ENCODE assay signal across 13 cellular contexts in the genomic region with DNA sequence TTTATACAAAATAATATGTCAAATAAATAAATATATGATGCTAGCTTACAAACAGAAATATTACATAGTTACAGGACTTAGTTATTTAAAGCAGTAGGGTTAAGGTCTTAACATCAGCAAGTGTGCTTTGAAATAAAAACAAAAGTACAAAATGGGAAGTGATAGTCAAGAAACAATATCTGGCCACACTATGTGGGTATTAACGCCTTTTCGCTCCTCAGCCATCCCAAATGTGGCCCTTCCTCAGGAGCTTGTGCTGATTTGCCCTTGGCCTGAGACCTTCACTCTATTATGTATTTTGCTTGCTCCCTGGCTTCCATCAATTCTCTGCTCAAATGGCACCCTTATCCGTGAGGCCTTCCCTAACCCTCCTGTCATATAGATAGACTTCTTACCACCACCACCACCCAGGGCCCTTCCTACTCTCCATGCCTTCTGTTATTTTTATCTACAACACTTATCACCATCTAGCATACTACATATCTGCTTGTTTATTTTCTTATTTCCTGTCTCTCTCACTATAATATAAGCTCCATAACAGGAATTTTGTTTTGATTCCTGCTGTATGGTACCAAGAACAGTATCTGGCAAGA. TPM values are rescaled to one million over a fixed set of nuclear protein-coding genes. Genes with fewer than 3 reads are reported as not detected.
DNase-seq lines count a peak whose midpoint lies in the region; ATAC-seq and FAIRE-seq lines count a peak whose summit lies in the region.
"Had no signal": no experiment of that assay in that cellular context is flagged by ENCODE, and none has a peak within 500 bp of the region (broad histone marks: within the 10 kb centered on the region; RNA-seq: fewer than 3 reads in every experiment).

No MANE protein-coding gene starts in this region.

- POLR2A ChIA-PET in activated CD4-positive, alpha-beta memory T cell treated with anti-CD3 and anti-CD28 coated beads, Interleukin-2, amount 10 ng/mL, durations not matched to agents 7 days and 5 days (lab: Charles Lee), result interaction anchor here (0.8 to 2.1 kb wide), 5 partner anchors 8 to 201 kb away, joined by 3 to 7 read pairs (median 4); no protein-coding TSS in a partner anchor

- H3K4me3 Mint-ChIP-seq in CD4-positive, CD25-positive, alpha-beta regulatory T cell, result peak overlapping the region; percentile 80 to 99 (median 89)
- peak overlapping the region; percentile 31 for H3K4me3 Mint-ChIP-seq in activated CD4-positive, alpha-beta memory T cell treated with anti-CD3 and anti-CD28 coated beads, Interleukin-2, amount 10 ng/mL, durations not matched to agents 7 days and 5 days

- ATAC-seq in CD4-positive, CD25-positive, alpha-beta regulatory T cell (ENCODE audit: low read depth in 2 of 2), result no peak
- no peak for ATAC-seq in GM21381 (IDR thresholded peaks at IDR 0.05; ENCODE audit: unreplicated experiment)
- ATAC-seq in GM19035 (IDR thresholded peaks at IDR 0.05; ENCODE audit: unreplicated experiment), result no peak
- ATAC-seq: HCT116 had no signal

- no peaks in the 10 kb centered on the region for H3K27me3 ChIP-seq in CD4-positive, CD25-positive, alpha-beta regulatory T cell (ENCODE audit: control insufficient read depth, insufficient read depth, low read length)
- no peaks in the 10 kb centered on the region for H3K27me3 ChIP-seq in mononuclear cell (ENCODE audit: insufficient read depth, low read length)

- DNase-seq in CD4-positive, CD25-positive, alpha-beta regulatory T cell, result no peak
- no peak for DNase-seq in GM19239 (ENCODE audit: insufficient read length, low spot score)
- DNase-seq in activated CD4-positive, alpha-beta memory T cell treated with anti-CD3 and anti-CD28 coated beads, Interleukin-2, amount 10 ng/mL, durations not matched to agents 7 days and 5 days, result no peak
- DNase-seq in NCI-H2107 treated with DMSO at 0.1 percent for 48 hours (lab: John Stamatoyannopoulos, UW; ENCODE audit: unreplicated experiment), result no peak
- no peak for DNase-seq in NCI-H748 (lab: John Stamatoyannopoulos, UW; ENCODE audit: unreplicated experiment)
- DNase-seq: effector CD8-positive, alpha-beta T cell; MM.1S; NCI-H82; stimulated activated CD4-positive, alpha-beta T cell treated with anti-CD3 and anti-CD28 coated beads, Interleukin-12 subunit alpha, Interleukin-12 subunit beta, amount 100 ng/mL, for 4 hours had no signal

- H3K27ac ChIP-seq in CD4-positive, CD25-positive, alpha-beta regulatory T cell (ENCODE audit: insufficient read depth, low read length, poor library complexity, severe bottlenecking), result no peak overlapping the region

- FAIRE-seq in GM19239 (lab: Jason Lieb, UNC), result peak; percentile 82

- H3K36me3 ChIP-seq in CD4-positive, CD25-positive, alpha-beta regulatory T cell (ENCODE audit: control insufficient read depth, insufficient read depth, low read length), result peaks cover 9% of the 10 kb centered on the region

- H3K27ac Mint-ChIP-seq in CD4-positive, CD25-positive, alpha-beta regulatory T cell, result peak overlapping the region; percentile 72 to 96 (median 84)
- H3K27ac Mint-ChIP-seq in activated CD4-positive, alpha-beta memory T cell treated with anti-CD3 and anti-CD28 coated beads, Interleukin-2, amount 10 ng/mL, durations not matched to agents 7 days and 5 days, result no peak overlapping the region

- H3K27me3 Mint-ChIP-seq in CD4-positive, CD25-positive, alpha-beta regulatory T cell, result no peaks in the 10 kb centered on the region
- no peaks in the 10 kb centered on the region for H3K27me3 Mint-ChIP-seq in activated CD4-positive, alpha-beta memory T cell treated with anti-CD3 and anti-CD28 coated beads, Interleukin-2, amount 10 ng/mL, durations not matched to agents 7 days and 5 days

- CTCF ChIA-PET in activated CD4-positive, alpha-beta memory T cell treated with anti-CD3 and anti-CD28 coated beads, Interleukin-2, amount 10 ng/mL, durations not matched to agents 7 days and 5 days (lab: Charles Lee), result no interaction called here

- peaks cover 30 to 71% (median 40%) of the 10 kb centered on the region in 4 donors for H3K4me1 Mint-ChIP-seq in CD4-positive, CD25-positive, alpha-beta regulatory T cell
- H3K4me1 Mint-ChIP-seq in activated CD4-positive, alpha-beta memory T cell treated with anti-CD3 and anti-CD28 coated beads, Interleukin-2, amount 10 ng/mL, durations not matched to agents 7 days and 5 days, result peaks cover 39% of the 10 kb centered on the region

- H3K4me1 ChIP-seq in CD4-positive, CD25-positive, alpha-beta regulatory T cell (ENCODE audit: control insufficient read depth, insufficient read depth, low read length, poor library complexity, severe bottlenecking), result peaks cover 35% of the 10 kb centered on the region
- H3K4me1 ChIP-seq in mononuclear cell (ENCODE audit: insufficient read depth, low read length), result peaks cover 46% of the 10 kb centered on the region

- peak overlapping the region; percentile 78 for H3K4me3 ChIP-seq in CD4-positive, CD25-positive, alpha-beta regulatory T cell (ENCODE audit: low read depth, low read length)
- peak overlapping the region; percentile 73 for H3K4me3 ChIP-seq in mononuclear cell (ENCODE audit: low read length)

- peaks cover 34% of the 10 kb centered on the region for H3K36me3 Mint-ChIP-seq in CD4-positive, CD25-positive, alpha-beta regulatory T cell
- H3K36me3 Mint-ChIP-seq in activated CD4-positive, alpha-beta memory T cell treated with anti-CD3 and anti-CD28 coated beads, Interleukin-2, amount 10 ng/mL, durations not matched to agents 7 days and 5 days (ENCODE audit: low read depth), result peaks cover 41% of the 10 kb centered on the region

- no peaks in the 10 kb centered on the region for H3K9me3 ChIP-seq in CD4-positive, CD25-positive, alpha-beta regulatory T cell (ENCODE audit: control insufficient read depth in 2 of 2, low read length in 2 of 2)
- H3K9me3 ChIP-seq in mononuclear cell (ENCODE audit: low read depth, low read length), result no peaks in the 10 kb centered on the region

- peaks cover 0 to 2% (median 0%) of the 10 kb centered on the region in 7 donors for H3K9me3 Mint-ChIP-seq in CD4-positive, CD25-positive, alpha-beta regulatory T cell
- peaks cover 4% of the 10 kb centered on the region for H3K9me3 Mint-ChIP-seq in activated CD4-positive, alpha-beta memory T cell treated with anti-CD3 and anti-CD28 coated beads, Interleukin-2, amount 10 ng/mL, durations not matched to agents 7 days and 5 days

RNA-seq across cellular contexts. Expression of a gene that starts 1.9 kb away (rescaled TPM):
- total RNA-seq in CD4-positive, CD25-positive, alpha-beta regulatory T cell, result 114 TPM
- polyA plus RNA-seq in CD4-positive, CD25-positive, alpha-beta regulatory T cell, result 100 to 1,000 TPM; 158 to 227 (median 205) TPM
- total RNA-seq in activated CD4-positive, alpha-beta memory T cell treated with anti-CD3 and anti-CD28 coated beads, Interleukin-2, amount 10 ng/mL, durations not matched to agents 7 days and 5 days, result 100 to 1,000 TPM; 123 to 127 TPM
- total RNA-seq in mononuclear cell, result 1,898 TPM

RNA-seq across cellular contexts. Expression of a gene that starts 43.0 kb away (rescaled TPM):
- not detected for total RNA-seq in CD4-positive, CD25-positive, alpha-beta regulatory T cell
- polyA plus RNA-seq in CD4-positive, CD25-positive, alpha-beta regulatory T cell, result not detected
- total RNA-seq in activated CD4-positive, alpha-beta memory T cell treated with anti-CD3 and anti-CD28 coated beads, Interleukin-2, amount 10 ng/mL, durations not matched to agents 7 days and 5 days, result under 1 TPM in 1 of 2 experiments, not detected in 1; 0.30 TPM
- total RNA-seq in mononuclear cell, result 3.3 TPM

RNA-seq across cellular contexts. Expression of a gene that starts 44.3 kb away (rescaled TPM):
- 18.0 TPM for total RNA-seq in CD4-positive, CD25-positive, alpha-beta regulatory T cell
- 1 to 10 TPM in 1 of 4 donors, under 1 TPM in 2, not detected in 1; 0.10 to 1.4 (median 0.82) TPM for polyA plus RNA-seq in CD4-positive, CD25-positive, alpha-beta regulatory T cell
- 1 to 10 TPM; 5.3 to 5.4 TPM for total RNA-seq in activated CD4-positive, alpha-beta memory T cell treated with anti-CD3 and anti-CD28 coated beads, Interleukin-2, amount 10 ng/mL, durations not matched to agents 7 days and 5 days
- 8.1 TPM for total RNA-seq in mononuclear cell

Comparison
In these comparisons a context has a peak if more than half of its experiments do, and no peak if none do; other contexts are left out.
1. RNA of a gene that starts 1.9 kb away (total RNA-seq): 1,898 TPM in mononuclear cell (single experiment); 123 to 127 TPM in activated CD4-positive, alpha-beta memory T cell treated with anti-CD3 and anti-CD28 coated beads, Interleukin-2, amount 10 ng/mL, durations not matched to agents 7 days and 5 days and 114 TPM in CD4-positive, CD25-positive, alpha-beta regulatory T cell (single experiment); every median in the first group is over 10 times any median in the second.